In the genomic region with DNA sequence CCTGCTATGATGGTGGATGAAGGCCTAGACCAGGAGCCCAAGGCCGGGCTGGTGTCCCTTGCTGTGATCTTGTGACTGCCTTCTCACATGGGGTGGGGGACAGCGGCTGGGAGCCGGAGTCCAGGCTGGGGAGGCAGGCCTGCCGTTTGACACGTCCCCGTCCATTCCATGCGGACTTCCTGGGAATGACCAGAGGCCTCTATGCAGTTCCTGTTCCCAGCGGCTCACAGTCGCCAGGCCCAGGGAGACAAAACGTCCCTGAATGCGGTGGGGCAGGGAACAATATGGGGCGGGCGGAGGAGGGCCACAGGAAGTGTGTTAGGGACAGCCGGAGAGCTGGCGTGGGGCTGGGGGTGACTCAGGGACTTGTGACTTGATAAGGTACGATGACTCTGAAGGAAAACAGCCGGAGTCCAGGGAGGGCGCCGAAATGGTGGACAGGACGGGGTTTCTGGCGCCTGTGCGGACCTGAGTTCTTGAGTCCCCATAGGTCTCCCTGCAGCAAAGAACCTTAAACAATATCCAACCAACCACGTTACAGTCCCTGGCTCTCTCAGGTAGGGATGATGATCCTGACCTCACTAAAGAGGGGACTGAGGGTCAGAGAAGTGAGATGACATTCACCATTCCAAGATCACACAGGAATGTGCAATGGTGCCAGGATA, we compare ENCODE assay signal across 16 cellular contexts. TPM values are rescaled to one million over a fixed set of nuclear protein-coding genes. Genes with fewer than 3 reads are reported as not detected.
DNase-seq lines count a peak whose midpoint lies in the region; TF ChIP-seq lines count a peak whose summit lies in the region.
"Had no signal": no experiment of that assay in that cellular context is flagged by ENCODE, and none has a peak within 500 bp of the region (broad histone marks: within the 10 kb centered on the region; RNA-seq: fewer than 3 reads in every experiment).

No MANE protein-coding gene starts in this region.

- H3K4me3 Mint-ChIP-seq in activated CD4-positive, alpha-beta memory T cell treated with anti-CD3 and anti-CD28 coated beads, Interleukin-2, amount 10 ng/mL, durations not matched to agents 7 days and 5 days = no peak overlapping the region
- H3K4me3 Mint-ChIP-seq: activated B cell treated with CpG ODN at 0.5 μM for 24 hours had no signal

- WGBS in esophagus muscularis mucosa = 94% methylated on average over 21 of the region's 23 CpGs
- WGBS in liver = 80% methylated on average over 23 of the region's 23 CpGs

- H3K27ac ChIP-seq in SK-N-MC = 0 out of 2 replicates have a peak overlapping the region, but pooled peaks have one; percentile 21
- peak overlapping the region in 3 of 4 donors; percentile 14 to 36 (median 21) for H3K27ac ChIP-seq in esophagus muscularis mucosa (replicated peaks in 1 of 4)
- H3K27ac ChIP-seq in liver (ENCODE audit: low read depth in 1 of 2, low read length in 2 of 2) = peak overlapping the region; percentile 65 to 68
- peak overlapping the region; percentile 19 for H3K27ac ChIP-seq in subcutaneous abdominal adipose tissue (ENCODE audit: low read depth, low read length)
- H3K27ac ChIP-seq: PC-9, thoracic aorta had no signal

- H3K27me3 Mint-ChIP-seq in activated CD4-positive, alpha-beta memory T cell treated with anti-CD3 and anti-CD28 coated beads, Interleukin-2, amount 10 ng/mL, durations not matched to agents 7 days and 5 days = peaks cover 7% of the 10 kb centered on the region

- DNase-seq in SK-N-MC (ENCODE audit: low read depth, low spot score) = no peak
- DNase-seq in esophagus muscularis mucosa (ENCODE audit: extremely low spot score) = no peak
- DNase-seq in activated CD4-positive, alpha-beta memory T cell treated with anti-CD3 and anti-CD28 coated beads, Interleukin-2, amount 10 ng/mL, durations not matched to agents 7 days and 5 days = no peak
- no peak for DNase-seq in RKO (ENCODE audit: low spot score)
- DNase-seq in NCI-H187 treated with DMSO at 0.1 percent for 48 hours (lab: John Stamatoyannopoulos, UW) = no peak
- no peak for DNase-seq in superior temporal gyrus (ENCODE audit: extremely low spot score)
- DNase-seq: activated B cell treated with CpG ODN at 0.5 μM for 24 hours, activated gamma-delta T cell treated with Interleukin-2 at 50 U/mL for 16 hours, DMS 273 treated with DMSO at 0.1 percent for 48 hours, MM.1S, NCI-H2029 treated with DMSO at 0.1 percent for 48 hours, NCI-H748 treated with DMSO at 0.1 percent for 48 hours, PC-9 had no signal

- intact Hi-C loops in esophagus muscularis mucosa (cut with DNase I) = no loop called here

- peak in 1 of 2 donors; percentile 47 for TF ChIP-seq RAD21 in liver (IDR thresholded peaks at IDR 0.05)

- TF ChIP-seq POLR2A in esophagus muscularis mucosa (IDR thresholded peaks at IDR 0.05; ENCODE audit: low read depth) = no peak

- H3K9me3 Mint-ChIP-seq in activated CD4-positive, alpha-beta memory T cell treated with anti-CD3 and anti-CD28 coated beads, Interleukin-2, amount 10 ng/mL, durations not matched to agents 7 days and 5 days = no peaks in the 10 kb centered on the region
- H3K9me3 Mint-ChIP-seq: activated B cell treated with CpG ODN at 0.5 μM for 24 hours had no signal

- H3K27me3 ChIP-seq in esophagus muscularis mucosa (no peaks in the 10 kb centered on the region), liver (ENCODE audit: control insufficient read depth in 4 of 4, insufficient read depth in 4 of 4, low read length in 3 of 4) (no peaks in the 10 kb centered on the region), subcutaneous abdominal adipose tissue (ENCODE audit: control insufficient read depth in 5 of 5, insufficient read depth in 4 of 5, low read length in 5 of 5) (no peaks in the 10 kb centered on the region)

- no peaks in the 10 kb centered on the region for H3K36me3 Mint-ChIP-seq in activated CD4-positive, alpha-beta memory T cell treated with anti-CD3 and anti-CD28 coated beads, Interleukin-2, amount 10 ng/mL, durations not matched to agents 7 days and 5 days (ENCODE audit: low read depth)

- H3K9ac ChIP-seq in SK-N-MC (ENCODE audit: insufficient read length) (no peak overlapping the region), liver (ENCODE audit: low read depth in 1 of 2, low read length in 2 of 2) (no peak overlapping the region), subcutaneous abdominal adipose tissue (ENCODE audit: low read length in 5 of 5) (no peak overlapping the region)

- H3K9me3 ChIP-seq in SK-N-MC (ENCODE audit: low read depth, low read length) (no peaks in the 10 kb centered on the region), esophagus muscularis mucosa (no peaks in the 10 kb centered on the region), liver (ENCODE audit: control insufficient read depth in 4 of 4, low read length in 3 of 4) (no peaks in the 10 kb centered on the region), subcutaneous abdominal adipose tissue (ENCODE audit: control insufficient read depth in 5 of 5, low read length in 5 of 5) (no peaks in the 10 kb centered on the region)
- H3K9me3 ChIP-seq: thoracic aorta had no signal

- no peaks in the 10 kb centered on the region for H3K36me3 ChIP-seq in SK-N-MC (ENCODE audit: insufficient read depth, low read length)
- H3K36me3 ChIP-seq in esophagus muscularis mucosa = no peaks in the 10 kb centered on the region
- no peaks in the 10 kb centered on the region for H3K36me3 ChIP-seq in liver (ENCODE audit: control insufficient read depth in 4 of 4, insufficient read depth in 3 of 4, low read depth in 1 of 4, low read length in 3 of 4)
- no peaks in the 10 kb centered on the region for H3K36me3 ChIP-seq in subcutaneous abdominal adipose tissue (ENCODE audit: control insufficient read depth in 5 of 5, insufficient read depth in 5 of 5, low read length in 5 of 5)
- H3K36me3 ChIP-seq: thoracic aorta had no signal

- POLR2A ChIA-PET in activated CD4-positive, alpha-beta memory T cell treated with anti-CD3 and anti-CD28 coated beads, Interleukin-2, amount 10 ng/mL, durations not matched to agents 7 days and 5 days (lab: Charles Lee) = no interaction called here

- H3K27ac Mint-ChIP-seq in activated CD4-positive, alpha-beta memory T cell treated with anti-CD3 and anti-CD28 coated beads, Interleukin-2, amount 10 ng/mL, durations not matched to agents 7 days and 5 days = no peak overlapping the region
- H3K27ac Mint-ChIP-seq: activated B cell treated with CpG ODN at 0.5 μM for 24 hours had no signal

- TF ChIP-seq EP300 in esophagus muscularis mucosa (IDR thresholded peaks at IDR 0.05) = no peak

- TF ChIP-seq CTCF in esophagus muscularis mucosa (IDR thresholded peaks at IDR 0.05) = no peak
- TF ChIP-seq CTCF in liver (IDR thresholded peaks at IDR 0.05; ENCODE audit: low read depth, low read length, missing input control) = no peak

- H3K4me1 ChIP-seq in esophagus muscularis mucosa (peaks cover 0 to 9% (median 0%) of the 10 kb centered on the region in 4 donors), liver (ENCODE audit: control insufficient read depth in 4 of 4, insufficient read depth in 4 of 4, low read length in 3 of 4) (no peaks in the 10 kb centered on the region), subcutaneous abdominal adipose tissue (ENCODE audit: control insufficient read depth in 5 of 5, insufficient read depth in 5 of 5, low read length in 5 of 5) (peaks cover 0 to 27% (median 10%) of the 10 kb centered on the region in 5 donors)

- CTCF ChIA-PET in activated CD4-positive, alpha-beta memory T cell treated with anti-CD3 and anti-CD28 coated beads, Interleukin-2, amount 10 ng/mL, durations not matched to agents 7 days and 5 days (lab: Charles Lee) = no interaction called here

- H3K4me3 ChIP-seq in SK-N-MC (no peak overlapping the region), esophagus muscularis mucosa (no peak overlapping the region), liver (ENCODE audit: low read depth in 1 of 3, low read length in 3 of 3) (no peak overlapping the region), subcutaneous abdominal adipose tissue (ENCODE audit: low read depth in 1 of 5, low read length in 5 of 5) (no peak overlapping the region)
- H3K4me3 ChIP-seq: PC-9, thoracic aorta had no signal

- H3K4me1 Mint-ChIP-seq in activated CD4-positive, alpha-beta memory T cell treated with anti-CD3 and anti-CD28 coated beads, Interleukin-2, amount 10 ng/mL, durations not matched to agents 7 days and 5 days = peaks cover 1% of the 10 kb centered on the region
- H3K4me1 Mint-ChIP-seq: activated B cell treated with CpG ODN at 0.5 μM for 24 hours had no signal

TF ChIP-seq in liver, 16 proteins besides CTCF, POLR2A, EP300 and RAD21 (continues in another document):
- peak; percentile 24 to 52 for TF ChIP-seq RXRA (IDR thresholded peaks at IDR 0.05)
- TF ChIP-seq GABPA (IDR thresholded peaks at IDR 0.05 in 1 of 2, conservative IDR thresholded peaks at IDR 0.05 in 1 of 2) = peak in 1 of 2 donors; percentile 19
- peak; percentile 75 for TF ChIP-seq SP1 (IDR thresholded peaks at IDR 0.05)
- TF ChIP-seq HNF4G (IDR thresholded peaks at IDR 0.05) = no peak
- no peak for TF ChIP-seq REST (IDR thresholded peaks at IDR 0.05)
- TF ChIP-seq NR2F2 (IDR thresholded peaks at IDR 0.05) = peak; percentile 64

RNA-seq across cellular contexts. Expression of gene SMAD6, which starts 40.5 kb away (rescaled TPM):
- total RNA-seq in esophagus muscularis mucosa (10 to 100 TPM in 3 of 4 donors, 1 to 10 TPM in 1; 9.4 to 18.9 (median 14.3) TPM), liver (10 to 100 TPM; 14.1 to 15.1 TPM)
- polyA plus RNA-seq in liver = 1 to 10 TPM; 1.2 to 7.9 TPM
- under 1 TPM; 0.53 to 0.58 TPM for total RNA-seq in activated CD4-positive, alpha-beta memory T cell treated with anti-CD3 and anti-CD28 coated beads, Interleukin-2, amount 10 ng/mL, durations not matched to agents 7 days and 5 days

Comparison
In these comparisons a context has a peak if more than half of its experiments do, and no peak if none do; other contexts are left out.
1. RNA of gene SMAD6, which starts 40.5 kb away (total RNA-seq): 9.4 to 18.9 TPM in esophagus muscularis mucosa and 14.1 to 15.1 TPM in liver; 0.53 to 0.58 TPM in activated CD4-positive, alpha-beta memory T cell treated with anti-CD3 and anti-CD28 coated beads, Interleukin-2, amount 10 ng/mL, durations not matched to agents 7 days and 5 days; every median in the first group is over 4 times any median in the second.
2. Peak in every context shown above with its lines, with median percentiles within 50 percentile points of each other: H3K27ac ChIP-seq.